In the genomic region with DNA sequence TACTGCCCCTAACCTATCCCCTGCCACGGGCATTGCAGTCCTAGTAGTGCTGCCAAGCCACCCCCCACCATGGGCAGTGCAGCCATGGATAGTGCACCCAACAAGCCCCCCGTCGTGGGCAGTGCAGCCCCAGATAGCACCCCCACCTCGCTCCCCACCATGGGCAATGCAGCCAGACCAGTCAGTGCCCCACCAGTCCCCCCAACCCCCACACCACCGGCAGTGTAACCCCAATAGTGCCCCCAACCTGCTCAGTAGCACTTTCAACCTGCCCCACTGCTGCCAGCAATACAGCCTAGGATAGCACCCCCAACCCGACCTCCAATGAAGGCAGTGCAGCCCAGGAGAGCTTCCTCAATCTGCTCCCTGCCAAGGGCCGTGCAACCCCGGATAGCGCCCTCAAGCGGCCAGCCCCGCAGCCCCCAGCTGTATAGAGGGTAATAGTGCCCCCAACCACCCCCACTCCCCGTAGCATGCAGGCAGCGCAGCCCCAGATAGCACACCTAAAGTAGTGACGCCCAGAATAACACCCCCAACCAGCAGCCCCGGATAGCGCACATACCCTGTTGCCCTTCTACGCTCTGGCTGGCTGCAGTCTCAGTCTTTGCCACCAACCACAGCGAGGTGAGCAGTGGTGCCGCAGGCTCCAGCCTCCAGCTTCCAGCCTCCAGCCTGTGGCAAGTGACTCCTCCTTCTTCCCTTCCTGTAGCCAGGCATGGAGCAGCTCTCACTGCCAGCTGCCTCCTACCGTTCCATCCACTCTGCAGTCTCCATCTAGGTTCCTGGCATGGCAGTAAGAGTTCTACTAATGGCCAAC, we compare ENCODE assay signal across 22 cellular contexts. TPM values are rescaled to one million over a fixed set of nuclear protein-coding genes. Genes with fewer than 3 reads are reported as not detected.
DNase-seq lines count a peak whose midpoint lies in the region; ATAC-seq and TF ChIP-seq lines count a peak whose summit lies in the region.
"Had no signal": no experiment of that assay in that cellular context is flagged by ENCODE, and none has a peak within 500 bp of the region (broad histone marks: within the 10 kb centered on the region; RNA-seq: fewer than 3 reads in every experiment).

No MANE protein-coding gene starts in this region.

- H3K36me3 Mint-ChIP-seq in activated T-cell treated with anti-CD3 and anti-CD28 coated beads, Interleukin-2, amount 50 U/mL, for 72 hours (ENCODE audit: insufficient read depth in 2 of 2), result no peaks in the 10 kb centered on the region
- H3K36me3 Mint-ChIP-seq in activated T-cell treated with anti-CD3 and anti-CD28 coated beads, Interleukin-2, amount 50 U/mL, for 24 hours (ENCODE audit: low read depth), result no peaks in the 10 kb centered on the region
- H3K36me3 Mint-ChIP-seq in stimulated activated memory B cell treated with anti-CD40 and anti-IgM and Interleukin-4, amounts not matched to agents 10 μg/mL and 1 μg/mL and 100 μg/mL, for 72 hours, result no peaks in the 10 kb centered on the region
- H3K36me3 Mint-ChIP-seq: naive thymus-derived CD8-positive, alpha-beta T cell had no signal

- peaks cover 23% of the 10 kb centered on the region for H3K27me3 Mint-ChIP-seq in activated T-cell treated with anti-CD3 and anti-CD28 coated beads, Interleukin-2, amount 50 U/mL, for 72 hours (ENCODE audit: low read depth)
- peaks cover 17% of the 10 kb centered on the region for H3K27me3 Mint-ChIP-seq in activated T-cell treated with anti-CD3 and anti-CD28 coated beads, Interleukin-2, amount 50 U/mL, for 24 hours
- H3K27me3 Mint-ChIP-seq in stimulated activated memory B cell treated with anti-CD40 and anti-IgM and Interleukin-4, amounts not matched to agents 10 μg/mL and 1 μg/mL and 100 μg/mL, for 72 hours, result no peaks in the 10 kb centered on the region

- H3K9me3 Mint-ChIP-seq in activated T-cell treated with anti-CD3 and anti-CD28 coated beads, Interleukin-2, amount 50 U/mL, for 72 hours, result no peaks in the 10 kb centered on the region
- no peaks in the 10 kb centered on the region for H3K9me3 Mint-ChIP-seq in activated T-cell treated with anti-CD3 and anti-CD28 coated beads, Interleukin-2, amount 50 U/mL, for 24 hours
- no peaks in the 10 kb centered on the region for H3K9me3 Mint-ChIP-seq in stimulated activated memory B cell treated with anti-CD40 and anti-IgM and Interleukin-4, amounts not matched to agents 10 μg/mL and 1 μg/mL and 100 μg/mL, for 72 hours
- H3K9me3 Mint-ChIP-seq: activated T-cell treated with anti-CD3 and anti-CD28 coated beads, Interleukin-2, amount 50 U/mL, for 4 hours; naive thymus-derived CD8-positive, alpha-beta T cell; T-helper 1 cell treated with Interleukin-12 subunit alpha and Interleukin-12 subunit beta and Interleukin-4 antibody, amounts not matched to agents 30 μg/mL and 1 μg/mL, for 36 hours had no signal

- ATAC-seq in activated T-cell treated with anti-CD3 and anti-CD28 coated beads, Interleukin-2, amount 50 U/mL, for 72 hours (replicated peaks in 1 of 2), result peak; percentile 5 to 11
- ATAC-seq in foreskin keratinocyte (peak; percentile 75), GM18909 (IDR thresholded peaks at IDR 0.05; ENCODE audit: poor library complexity, unreplicated experiment) (no peak)
- ATAC-seq in stimulated activated memory B cell treated with anti-CD40 and anti-IgM and Interleukin-4, amounts not matched to agents 10 μg/mL and 1 μg/mL and 100 μg/mL, for 72 hours, result no peak
- ATAC-seq: naive thymus-derived CD8-positive, alpha-beta T cell had no signal

- peaks cover 9% of the 10 kb centered on the region for H3K4me1 Mint-ChIP-seq in activated T-cell treated with anti-CD3 and anti-CD28 coated beads, Interleukin-2, amount 50 U/mL, for 72 hours (ENCODE audit: low read depth)
- H3K4me1 Mint-ChIP-seq in activated T-cell treated with anti-CD3 and anti-CD28 coated beads, Interleukin-2, amount 50 U/mL, for 24 hours (ENCODE audit: low read depth), result peaks cover 7% of the 10 kb centered on the region
- H3K4me1 Mint-ChIP-seq in stimulated activated memory B cell treated with anti-CD40 and anti-IgM and Interleukin-4, amounts not matched to agents 10 μg/mL and 1 μg/mL and 100 μg/mL, for 72 hours, result peaks cover 65% of the 10 kb centered on the region

- TF ChIP-seq CTCF in foreskin keratinocyte (conservative IDR thresholded peaks at IDR 0.05), result no peak

- no peaks in the 10 kb centered on the region for H3K4me1 ChIP-seq in foreskin keratinocyte
- H3K4me1 ChIP-seq: A549, adrenal gland, colonic mucosa, esophagus squamous epithelium, uterus had no signal

- peaks cover 5% of the 10 kb centered on the region for H3K27me3 ChIP-seq in foreskin keratinocyte
- H3K27me3 ChIP-seq: adrenal gland, colonic mucosa, esophagus squamous epithelium, uterus had no signal

- H3K27ac Mint-ChIP-seq in activated T-cell treated with anti-CD3 and anti-CD28 coated beads, Interleukin-2, amount 50 U/mL, for 72 hours, result no peak overlapping the region
- no peak overlapping the region for H3K27ac Mint-ChIP-seq in activated T-cell treated with anti-CD3 and anti-CD28 coated beads, Interleukin-2, amount 50 U/mL, for 24 hours
- peak overlapping the region; percentile 77 for H3K27ac Mint-ChIP-seq in stimulated activated memory B cell treated with anti-CD40 and anti-IgM and Interleukin-4, amounts not matched to agents 10 μg/mL and 1 μg/mL and 100 μg/mL, for 72 hours
- H3K27ac Mint-ChIP-seq: T-helper 1 cell treated with Interleukin-12 subunit alpha and Interleukin-12 subunit beta and Interleukin-4 antibody, amounts not matched to agents 30 μg/mL and 1 μg/mL, for 36 hours had no signal

- no peak overlapping the region for H3K4me3 Mint-ChIP-seq in activated T-cell treated with anti-CD3 and anti-CD28 coated beads, Interleukin-2, amount 50 U/mL, for 72 hours
- H3K4me3 Mint-ChIP-seq in activated T-cell treated with anti-CD3 and anti-CD28 coated beads, Interleukin-2, amount 50 U/mL, for 24 hours, result no peak overlapping the region
- H3K4me3 Mint-ChIP-seq in stimulated activated memory B cell treated with anti-CD40 and anti-IgM and Interleukin-4, amounts not matched to agents 10 μg/mL and 1 μg/mL and 100 μg/mL, for 72 hours, result peak overlapping the region; percentile 10
- H3K4me3 Mint-ChIP-seq: activated T-cell treated with anti-CD3 and anti-CD28 coated beads, Interleukin-2, amount 50 U/mL, for 4 hours; naive thymus-derived CD8-positive, alpha-beta T cell; T-helper 1 cell treated with Interleukin-12 subunit alpha and Interleukin-12 subunit beta and Interleukin-4 antibody, amounts not matched to agents 30 μg/mL and 1 μg/mL, for 36 hours had no signal

- DNase-seq in activated T-cell treated with anti-CD3 and anti-CD28 coated beads, Interleukin-2, amount 50 U/mL, for 72 hours, result no peak
- no peak for DNase-seq in activated T-cell treated with anti-CD3 and anti-CD28 coated beads, Interleukin-2, amount 50 U/mL, for 24 hours
- peak; percentile 17 for DNase-seq in RPMI8226
- no peak for DNase-seq in foreskin keratinocyte
- no peak for DNase-seq in activated CD4-positive, alpha-beta T cell treated with anti-CD3 and anti-CD28 coated beads, Interleukin-2, amount 50 U/mL, for 4 hours
- no peak for DNase-seq in HPDE6-E6E7 (ENCODE audit: extremely low spot score)
- DNase-seq: activated CD4-positive, alpha-beta T cell treated with anti-CD3 and anti-CD28 coated beads for 48 hours; activated T-cell treated with anti-CD3 and anti-CD28 coated beads, Interleukin-2, amount 50 U/mL, for 4 hours; esophagus squamous epithelium; Karpas-422; naive thymus-derived CD8-positive, alpha-beta T cell; NCI-H1694 treated with DMSO at 0.1 percent for 48 hours; NCI-H446 treated with DMSO at 0.1 percent for 48 hours; stimulated activated CD4-positive, alpha-beta T cell treated with anti-CD3 and anti-CD28 coated beads, Interleukin-4, amount 100 ng/mL, for 24 hours; uterus had no signal

- no peak overlapping the region for H3K27ac ChIP-seq in foreskin keratinocyte
- H3K27ac ChIP-seq: adrenal gland, colonic mucosa, esophagus squamous epithelium, HL-60, uterus had no signal

RNA-seq across cellular contexts. Expression of a gene that starts 45.4 kb away (rescaled TPM):
- total RNA-seq in activated T-cell treated with anti-CD3 and anti-CD28 coated beads, Interleukin-2, amount 50 U/mL, for 72 hours, result not detected
- not detected in 2 replicates for total RNA-seq in foreskin keratinocyte
- polyA plus RNA-seq in foreskin keratinocyte, result not detected in 2 replicates
- total RNA-seq: activated T-cell treated with anti-CD3 and anti-CD28 coated beads, Interleukin-2, amount 50 U/mL, for 4 hours; adrenal gland; naive thymus-derived CD8-positive, alpha-beta T cell had no signal
- polyA plus RNA-seq: A549; adrenal gland; naive thymus-derived CD8-positive, alpha-beta T cell had no signal

Comparison
In these comparisons a context has a peak if more than half of its experiments do, and no peak if none do; other contexts are left out.
1. ATAC-seq: peak in activated T-cell treated with anti-CD3 and anti-CD28 coated beads, Interleukin-2, amount 50 U/mL, for 72 hours (2 of 2) and foreskin keratinocyte (single experiment); none in stimulated activated memory B cell treated with anti-CD40 and anti-IgM and Interleukin-4, amounts not matched to agents 10 μg/mL and 1 μg/mL and 100 μg/mL, for 72 hours (single experiment) and GM18909 (single experiment).